Comparison of ENCODE assay signal across 1 cellular context in genomic region chr2:24919977-24920812, GRCh38.
TF ChIP-seq lines count a peak whose summit lies in the region.

Gene ADCY3 (minus strand): TSS chr2:24920237. CDS start chr2:24918987, 1,250 bp downstream.

TF ChIP-seq in liver, 16 proteins besides CTCF, POLR2A, EP300 and RAD21 (continued from another document):
- TF ChIP-seq, protein P1, sequence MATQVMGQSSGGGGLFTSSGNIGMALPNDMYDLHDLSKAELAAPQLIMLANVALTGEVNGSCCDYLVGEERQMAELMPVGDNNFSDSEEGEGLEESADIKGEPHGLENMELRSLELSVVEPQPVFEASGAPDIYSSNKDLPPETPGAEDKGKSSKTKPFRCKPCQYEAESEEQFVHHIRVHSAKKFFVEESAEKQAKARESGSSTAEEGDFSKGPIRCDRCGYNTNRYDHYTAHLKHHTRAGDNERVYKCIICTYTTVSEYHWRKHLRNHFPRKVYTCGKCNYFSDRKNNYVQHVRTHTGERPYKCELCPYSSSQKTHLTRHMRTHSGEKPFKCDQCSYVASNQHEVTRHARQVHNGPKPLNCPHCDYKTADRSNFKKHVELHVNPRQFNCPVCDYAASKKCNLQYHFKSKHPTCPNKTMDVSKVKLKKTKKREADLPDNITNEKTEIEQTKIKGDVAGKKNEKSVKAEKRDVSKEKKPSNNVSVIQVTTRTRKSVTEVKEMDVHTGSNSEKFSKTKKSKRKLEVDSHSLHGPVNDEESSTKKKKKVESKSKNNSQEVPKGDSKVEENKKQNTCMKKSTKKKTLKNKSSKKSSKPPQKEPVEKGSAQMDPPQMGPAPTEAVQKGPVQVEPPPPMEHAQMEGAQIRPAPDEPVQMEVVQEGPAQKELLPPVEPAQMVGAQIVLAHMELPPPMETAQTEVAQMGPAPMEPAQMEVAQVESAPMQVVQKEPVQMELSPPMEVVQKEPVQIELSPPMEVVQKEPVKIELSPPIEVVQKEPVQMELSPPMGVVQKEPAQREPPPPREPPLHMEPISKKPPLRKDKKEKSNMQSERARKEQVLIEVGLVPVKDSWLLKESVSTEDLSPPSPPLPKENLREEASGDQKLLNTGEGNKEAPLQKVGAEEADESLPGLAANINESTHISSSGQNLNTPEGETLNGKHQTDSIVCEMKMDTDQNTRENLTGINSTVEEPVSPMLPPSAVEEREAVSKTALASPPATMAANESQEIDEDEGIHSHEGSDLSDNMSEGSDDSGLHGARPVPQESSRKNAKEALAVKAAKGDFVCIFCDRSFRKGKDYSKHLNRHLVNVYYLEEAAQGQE (IDR thresholded peaks at IDR 0.05), result no peak
- no peak for TF ChIP-seq ATF3 (IDR thresholded peaks at IDR 0.05)
TF ChIP-seq in liver: peak in this region for 0.
